8 cellular contexts compared by ENCODE assay signal in the genomic region with DNA sequence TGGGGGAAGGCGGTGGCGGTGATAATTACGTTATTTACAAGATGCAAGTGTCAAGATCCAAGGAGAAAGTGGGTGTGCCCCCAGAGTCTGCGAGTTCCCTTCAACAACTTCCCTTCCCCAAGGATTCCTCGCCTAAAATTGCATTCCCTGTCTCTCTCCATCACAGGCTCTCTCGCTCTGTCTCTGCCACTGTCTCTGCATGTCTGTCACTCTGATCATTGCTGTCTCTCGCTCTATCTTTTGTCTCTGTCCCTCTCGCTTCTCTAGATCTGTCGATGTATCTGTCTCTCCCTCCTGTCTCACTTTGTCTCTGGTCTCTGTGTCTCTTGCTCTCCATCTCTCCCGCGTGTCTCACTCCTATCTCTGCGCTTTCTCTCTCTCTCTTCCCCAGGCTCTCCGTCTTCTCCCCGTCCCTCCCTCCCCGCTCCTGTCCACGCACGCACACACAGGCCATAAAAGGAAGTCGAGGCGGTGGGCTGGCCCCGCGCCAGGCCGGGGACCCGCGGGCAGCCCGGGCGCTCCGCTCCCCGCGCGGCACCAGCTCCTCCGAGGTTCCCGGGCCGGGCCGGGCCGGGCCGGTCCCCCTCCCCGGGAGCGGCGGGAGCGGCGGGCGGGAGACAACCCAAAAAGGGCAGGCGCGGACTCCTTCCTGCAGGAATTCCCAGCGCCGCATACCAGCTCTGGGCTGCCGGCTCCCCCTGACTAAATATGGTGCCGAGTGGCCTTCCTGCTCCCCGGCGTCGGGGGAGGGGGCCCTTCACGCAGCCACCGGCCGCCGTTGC. TPM values are rescaled to one million over a fixed set of nuclear protein-coding genes. Genes with fewer than 3 reads are reported as not detected.
DNase-seq lines count a peak whose midpoint lies in the region; ATAC-seq and TF ChIP-seq lines count a peak whose summit lies in the region.

No MANE protein-coding gene starts in this region.

- peak overlapping the region; percentile 12 for H2BK120ac ChIP-seq in trophoblast cell (ENCODE audit: insufficient read depth, low read length, poor library complexity)

- H3K18ac ChIP-seq in trophoblast cell (ENCODE audit: low read length), result no peak overlapping the region

- peak overlapping the region; percentile 63 for H4K91ac ChIP-seq in trophoblast cell (ENCODE audit: low read depth, low read length)

- no peak overlapping the region for H2BK5ac ChIP-seq in trophoblast cell (ENCODE audit: low read depth, low read length, poor library complexity)

- H3K9me3 ChIP-seq in WERI-Rb-1 (ENCODE audit: severe bottlenecking) (no peaks in the 10 kb centered on the region), trophoblast cell (ENCODE audit: insufficient read depth, low read depth, low read length) (peaks cover 2% of the 10 kb centered on the region)

- H2AFZ ChIP-seq in trophoblast cell (ENCODE audit: insufficient read depth, low read length, poor library complexity), result peak overlapping the region; percentile 27

- peak overlapping the region; percentile 61 for H3K4me2 ChIP-seq in trophoblast cell (ENCODE audit: low read length)

- H3K23ac ChIP-seq in trophoblast cell (ENCODE audit: low read length), result no peak overlapping the region

- DNase-seq in ELR (ENCODE audit: low read depth) (peak; percentile 24), WERI-Rb-1 (peak; percentile 9), glomerular visceral epithelial cell (ENCODE audit: extremely low spot score) (peak; percentile 9), trophoblast cell (no peak), NCI-H524 treated with DMSO at 0.1 percent for 48 hours (lab: John Stamatoyannopoulos, UW) (no peak)

- no peak overlapping the region for H2BK12ac ChIP-seq in trophoblast cell (ENCODE audit: low read length)

- peak overlapping the region; percentile 30 for H3K4me3 ChIP-seq in WERI-Rb-1 (ENCODE audit: low read depth, low read length)
- peak overlapping the region; percentile 34 for H3K4me3 ChIP-seq in trophoblast cell (ENCODE audit: low read depth, low read length)

- H3K79me2 ChIP-seq in trophoblast cell (ENCODE audit: control insufficient read depth, insufficient read depth, low read length, poor library complexity), result no peaks in the 10 kb centered on the region

- no peaks in the 10 kb centered on the region for H3K36me3 ChIP-seq in WERI-Rb-1
- H3K36me3 ChIP-seq in trophoblast cell (ENCODE audit: control insufficient read depth in 1 of 2, insufficient read depth in 2 of 2, low read length in 2 of 2), result no peaks in the 10 kb centered on the region

- ATAC-seq in GM19397 (IDR thresholded peaks at IDR 0.05; ENCODE audit: unreplicated experiment) (no peak), GM19463 (IDR thresholded peaks at IDR 0.05; ENCODE audit: unreplicated experiment) (no peak), HG03432 (IDR thresholded peaks at IDR 0.05; ENCODE audit: unreplicated experiment) (no peak)

- H3K14ac ChIP-seq in trophoblast cell (ENCODE audit: low read length), result peak overlapping the region; percentile 69

- H3K9ac ChIP-seq in trophoblast cell (ENCODE audit: low read length), result peak overlapping the region; percentile 25

- H4K8ac ChIP-seq in trophoblast cell (ENCODE audit: low read depth, low read length), result peak overlapping the region; percentile 59

- WGBS in trophoblast cell (ENCODE audit: extremely low coverage, insufficient coverage, insufficient read length), result no CpG with 5 or more reads among the region's 55 CpGs

- no peak overlapping the region for H2AK5ac ChIP-seq in trophoblast cell (ENCODE audit: low read length)

- no peak overlapping the region for H3K4ac ChIP-seq in trophoblast cell (ENCODE audit: low read depth, low read length)

- no peak for TF ChIP-seq CTCF in WERI-Rb-1 (IDR thresholded peaks at IDR 0.05; ENCODE audit: low read depth, low read length)

- peak overlapping the region; percentile 61 for H4K12ac ChIP-seq in trophoblast cell (ENCODE audit: low read depth, low read length)

- H3K4me1 ChIP-seq in trophoblast cell (ENCODE audit: control insufficient read depth in 1 of 2, insufficient read depth in 2 of 2, low read length in 2 of 2), result peaks cover 5 to 14% of the 10 kb centered on the region in 2 experiments

- peaks cover 32% of the 10 kb centered on the region for H3K27me3 ChIP-seq in WERI-Rb-1 (ENCODE audit: insufficient read depth, low read depth, severe bottlenecking)
- peaks cover 15% of the 10 kb centered on the region for H3K27me3 ChIP-seq in trophoblast cell (ENCODE audit: insufficient read depth, low read length)

- H3K79me1 ChIP-seq in trophoblast cell (ENCODE audit: low read length), result peaks cover 4% of the 10 kb centered on the region

- H3K27ac ChIP-seq in WERI-Rb-1, result no peak overlapping the region
- no peak overlapping the region for H3K27ac ChIP-seq in trophoblast cell (ENCODE audit: low read depth, low read length)

RNA-seq across cellular contexts. Expression of a gene that starts 1.1 kb away (rescaled TPM):
- 0.05 and 0.12 TPM in 2 replicates for polyA plus RNA-seq in trophoblast cell (2013)

RNA-seq across cellular contexts. Expression of a gene that starts 30.4 kb away (rescaled TPM):
- polyA plus RNA-seq in trophoblast cell (2013), result 32.0 and 33.0 TPM in 2 replicates

Comparison
In these comparisons a context has a peak if more than half of its experiments do, and no peak if none do; other contexts are left out.
1. DNase-seq: peak in ELR (single experiment), WERI-Rb-1 (single experiment) and glomerular visceral epithelial cell (single experiment); none in trophoblast cell (0 of 2) and NCI-H524 treated with DMSO at 0.1 percent for 48 hours (single experiment).